11 cellular contexts compared by ENCODE assay signal in the genomic region with DNA sequence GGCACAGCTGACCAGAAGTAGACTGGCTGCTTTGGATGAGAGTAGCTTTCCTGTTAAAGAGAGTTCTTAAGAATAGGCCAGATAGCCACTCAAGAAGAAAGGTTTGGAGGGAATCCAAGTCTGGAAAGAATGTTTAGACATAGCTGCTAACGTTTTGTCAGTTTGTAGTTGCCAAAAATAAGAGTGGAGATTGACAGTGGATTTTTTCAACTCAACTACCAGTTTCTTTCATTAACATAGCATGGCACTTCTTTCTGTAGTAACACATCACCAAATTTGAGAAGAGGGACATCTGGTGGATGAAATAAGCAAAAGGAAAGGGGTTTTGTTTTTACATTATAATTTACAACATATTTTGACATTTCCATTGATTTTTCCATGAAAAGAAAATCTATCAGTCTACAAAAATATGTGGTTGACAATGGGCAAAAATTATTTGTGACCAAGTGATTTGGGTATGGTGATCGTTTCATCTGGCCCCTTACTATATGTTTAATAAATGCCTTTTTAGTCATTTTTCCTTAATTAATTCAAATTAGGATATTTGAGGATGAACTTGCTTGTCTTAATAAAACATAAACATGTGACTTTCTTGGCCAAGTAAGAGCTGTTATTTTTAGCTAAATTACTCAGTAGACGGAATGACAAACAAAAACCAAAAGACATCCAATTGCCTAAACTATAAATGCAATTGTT.
A peak's percentile ranks its signal among the peaks of the same experiment; 100 is the strongest.
DNase-seq lines count a peak whose midpoint lies in the region; ATAC-seq, FAIRE-seq and TF ChIP-seq lines count a peak whose summit lies in the region.
"Had no signal": no experiment of that assay in that cellular context is flagged by ENCODE, and none has a peak within 500 bp of the region (broad histone marks: within the 10 kb centered on the region; RNA-seq: fewer than 3 reads in every experiment).

No MANE protein-coding gene starts in this region.

- H3K27me3 ChIP-seq in SK-N-SH (ENCODE audit: insufficient read depth), result no peaks in the 10 kb centered on the region
- H3K27me3 ChIP-seq: SJCRH30 had no signal

- H3K79me2 ChIP-seq in SK-N-SH (ENCODE audit: insufficient read depth), result no peaks in the 10 kb centered on the region

- WGBS in A549 (ENCODE audit: missing lambda C conversion rate), result 8% methylated on average over 3 of the region's 3 CpGs
- 28% methylated on average over 3 of the region's 3 CpGs for WGBS in SK-N-SH (ENCODE audit: low lambda C conversion rate)

- no peaks in the 10 kb centered on the region for H3K9me2 ChIP-seq in SK-N-SH

- H3K27ac ChIP-seq in A549 (no peak overlapping the region), SK-N-SH (ENCODE audit: low read depth in 2 of 2, low read length in 1 of 2) (no peak overlapping the region; a peak in 1 of 4 replicates)
- H3K27ac ChIP-seq: SJCRH30 had no signal

- H3F3A ChIP-seq in SK-N-SH (replicated peaks; ENCODE audit: insufficient read depth), result no peaks in the 10 kb centered on the region

- no peaks in the 10 kb centered on the region for H3K36me3 ChIP-seq in SK-N-SH (replicated peaks in 1 of 2; ENCODE audit: control insufficient read depth in 1 of 2, insufficient read depth in 2 of 2, low read length in 1 of 2)
- H3K36me3 ChIP-seq: SJCRH30 had no signal

- TF ChIP-seq POLR2A in A549 (IDR thresholded peaks at IDR 0.05; ENCODE audit: low read length) (no peak), GM12891 (IDR thresholded peaks at IDR 0.05; ENCODE audit: low read depth, low read length) (no peak)

- TF ChIP-seq RAD21 in A549 (conservative IDR thresholded peaks at IDR 0.05 in 1 of 2, IDR thresholded peaks at IDR 0.05 in 1 of 2) (peak in 1 of 2 experiments; percentile 44; a peak in 2 of 5 replicates), SK-N-SH (IDR thresholded peaks at IDR 0.05; ENCODE audit: low read length) (peak; percentile 60)

- POLR2A ChIA-PET in A549 (lab: Yijun Ruan, JAX) (no interaction called here), SK-N-SH (lab: Yijun Ruan, JAX) (no interaction called here)

- H3K9me3 ChIP-seq in A549 (no peaks in the 10 kb centered on the region), SK-N-SH (no peaks in the 10 kb centered on the region)
- H3K9me3 ChIP-seq: SJCRH30 had no signal

- no peak overlapping the region for H3K9ac ChIP-seq in SK-N-SH

- CTCF ChIA-PET in A549 (lab: Yijun Ruan, JAX) (interaction anchor here (0.6 to 3.0 kb wide), 9 partner anchors 10 to 1929 kb away, joined by 3 to 26 read pairs (median 3); no protein-coding TSS in a partner anchor), SK-N-SH (lab: Yijun Ruan, JAX) (interaction anchor here (0.7 to 2.8 kb wide), 13 partner anchors 10 to 122 kb away, joined by 3 to 22 read pairs (median 3); no protein-coding TSS in a partner anchor)

- TF ChIP-seq CTCF in A549 (IDR thresholded peaks at IDR 0.05) (peak; percentile 34), GM10266 (IDR thresholded peaks at IDR 0.05; ENCODE audit: control insufficient read depth, insufficient read depth, low read depth, missing control alignments) (peak; percentile 4), SK-N-SH (IDR thresholded peaks at IDR 0.05) (peak; percentile 66)

- ATAC-seq in A549 (no peak), GM21390 (IDR thresholded peaks at IDR 0.05; ENCODE audit: unreplicated experiment) (no peak), HG03439 (IDR thresholded peaks at IDR 0.05; ENCODE audit: unreplicated experiment) (no peak)
- ATAC-seq: stimulated activated naive CD8-positive, alpha-beta T cell treated with anti-CD3 and anti-CD28 coated beads, Interleukin-15, Interleukin-2, amounts not matched to agents 100 U/mL and 50 U/mL, for 24 hours had no signal

- no peaks in the 10 kb centered on the region for H4K20me1 ChIP-seq in SK-N-SH (ENCODE audit: insufficient read depth)

- TF ChIP-seq EP300 in A549 (IDR thresholded peaks at IDR 0.05), result no peak
- TF ChIP-seq EP300 in SK-N-SH (IDR thresholded peaks at IDR 0.05; ENCODE audit: borderline replicate concordance in 1 of 2, low read depth in 1 of 2, low read length in 1 of 2), result no peak

- H3K4me3 ChIP-seq in A549 (no peak overlapping the region), SK-N-SH (ENCODE audit: low read depth in 2 of 2, low read length in 1 of 2) (no peak overlapping the region)
- H3K4me3 ChIP-seq: SJCRH30 had no signal

- no peak overlapping the region for H2AFZ ChIP-seq in SK-N-SH (ENCODE audit: low read depth)

- H3K4me2 ChIP-seq in A549 (no peak overlapping the region), SK-N-SH (no peak overlapping the region)

- peak; percentile 4 to 9 for DNase-seq in A549 (ENCODE audit: low read depth in 1 of 2, low spot score in 1 of 2)
- no peak for DNase-seq in GM10266 (ENCODE audit: extremely low spot score)
- peak; percentile 5 for DNase-seq in SK-N-SH
- DNase-seq in iPS-NIHi7 (ENCODE audit: extremely low spot score), result peak; percentile 31
- DNase-seq in GM12891 (ENCODE audit: insufficient read length, low spot score), result no peak
- DNase-seq in NOMO-1 treated with dmso at 0.1 percent for 144 hours (lab: John Stamatoyannopoulos, UW; ENCODE audit: unreplicated experiment), result no peak
- DNase-seq: stimulated activated naive CD8-positive, alpha-beta T cell treated with anti-CD3 and anti-CD28 coated beads, Interleukin-15, Interleukin-2, amounts not matched to agents 100 U/mL and 50 U/mL, for 24 hours had no signal

- H3K4me1 ChIP-seq in A549 (no peaks in the 10 kb centered on the region), SK-N-SH (ENCODE audit: control insufficient read depth in 1 of 2, insufficient read depth in 2 of 2, low read depth in 1 of 2, low read length in 1 of 2) (peaks cover 0 to 3% of the 10 kb centered on the region in 2 experiments; a peak in 3 of 4 replicates)

- FAIRE-seq in A549 (lab: Jason Lieb, UNC) (peak; percentile 23), GM12891 (lab: Jason Lieb, UNC) (no peak)
- FAIRE-seq: GM18507 had no signal

TF ChIP-seq in A549, 52 proteins besides CTCF, POLR2A, EP300 and RAD21:
- TF ChIP-seq SMC3 (IDR thresholded peaks at IDR 0.05) (peak; percentile 51; the same call in 2 of the 3 replicates), GATA3 (IDR thresholded peaks at IDR 0.05; ENCODE audit: borderline replicate concordance) (no peak), HOXB13 (CRISPR knock-in tag; IDR thresholded peaks at IDR 0.05; ENCODE audit: low read depth) (no peak), TFCP2L1 (CRISPR knock-in tag; IDR thresholded peaks at IDR 0.05) (no peak), HEYL (CRISPR knock-in tag; IDR thresholded peaks at IDR 0.05) (no peak)

TF ChIP-seq in SK-N-SH, 30 proteins besides CTCF, POLR2A, EP300 and RAD21:
- peak; percentile 39; the same call in 1 of the 2 replicates for TF ChIP-seq SMC3 (IDR thresholded peaks at IDR 0.05; ENCODE audit: low read depth, low read length)
- TF ChIP-seq RFX5 (IDR thresholded peaks at IDR 0.05; ENCODE audit: low read length), result no peak

TF ChIP-seq in GM12891, 5 proteins besides CTCF, POLR2A, EP300 and RAD21:
- TF ChIP-seq SPI1 (IDR thresholded peaks at IDR 0.05; ENCODE audit: low read depth, low read length) (no peak), TAF1 (IDR thresholded peaks at IDR 0.05; ENCODE audit: low read depth, low read length) (no peak), POU2F2 (IDR thresholded peaks at IDR 0.05; ENCODE audit: low read depth, low read length) (no peak), POLR2AphosphoS5 (IDR thresholded peaks at IDR 0.05; ENCODE audit: low read depth, low read length) (no peak), PAX5 (IDR thresholded peaks at IDR 0.05; ENCODE audit: insufficient read depth, low read length, severe bottlenecking) (no peak)

Comparison
In these comparisons a context has a peak if more than half of its experiments do, and no peak if none do; other contexts are left out.
1. DNase-seq: peak in A549 (2 of 2), SK-N-SH (single experiment) and iPS-NIHi7 (single experiment); none in GM10266 (single experiment), GM12891 (single experiment) and NOMO-1 treated with dmso at 0.1 percent for 144 hours (single experiment).
2. CTCF ChIP-seq: peak in every context shown above with its lines; median percentile 66 in SK-N-SH; 34 in A549; 4 in GM10266.
3. Of the 12 proteins assayed by ChIP-seq in both A549 and SK-N-SH: peak only in A549: none; only in SK-N-SH: none; in both: CTCF and SMC3; in neither: 9; mixed calls (peak in some experiments, not most) for 1.